In the genomic region with DNA sequence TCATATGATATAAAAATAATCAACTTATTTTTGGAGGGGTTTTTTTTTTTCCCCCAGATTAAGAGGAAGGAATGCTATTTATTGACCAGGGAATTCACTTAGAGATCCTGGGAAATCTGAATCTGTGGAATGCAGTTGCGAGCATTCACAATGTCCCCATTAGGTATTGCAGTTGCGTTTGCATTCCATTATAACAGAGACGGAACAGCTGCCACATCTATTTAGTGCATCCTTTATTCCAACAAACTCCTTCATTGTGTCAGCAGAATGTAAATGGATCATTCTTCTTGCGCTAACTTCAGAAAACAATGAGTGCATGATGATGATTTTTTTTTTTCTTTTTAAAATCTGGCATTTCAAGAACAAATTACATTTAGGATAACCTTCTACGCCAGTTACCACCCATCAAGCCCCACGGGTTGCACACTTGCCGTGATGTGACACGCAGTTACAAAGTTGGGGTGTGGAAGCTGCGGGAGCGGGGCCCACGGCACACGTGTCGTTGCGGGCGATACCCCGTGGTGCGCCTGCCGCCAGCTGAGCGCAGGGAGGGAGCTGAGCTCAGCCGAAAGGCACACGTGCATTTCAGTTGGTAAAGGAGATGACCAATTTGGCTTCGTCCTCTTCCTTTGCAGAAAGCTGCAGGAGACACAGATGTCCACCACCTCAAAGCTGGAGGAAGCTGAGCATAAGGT, we compare ENCODE assay signal across 16 cellular contexts.
DNase-seq lines count a peak whose midpoint lies in the region; ATAC-seq and TF ChIP-seq lines count a peak whose summit lies in the region.
"Had no signal": no experiment of that assay in that cellular context is flagged by ENCODE, and none has a peak within 500 bp of the region (broad histone marks: within the 10 kb centered on the region; RNA-seq: fewer than 3 reads in every experiment).

No MANE protein-coding gene starts in this region.

- H3K36me3 ChIP-seq in HUES6 (ENCODE audit: control insufficient read depth, insufficient read depth, low read length) (peaks cover 62% of the 10 kb centered on the region), sigmoid colon (peaks cover 9 to 69% (median 17%) of the 10 kb centered on the region in 4 donors), left lung (peaks cover 0 to 81% of the 10 kb centered on the region in 2 donors), mammary epithelial cell (ENCODE audit: insufficient read depth, low read length) (peaks cover 2% of the 10 kb centered on the region)

- WGBS in sigmoid colon, 2 donors, result 92 to 95% methylated on average over 22 of the region's 22 CpGs
- WGBS in mammary epithelial cell (ENCODE audit: low coverage, missing lambda C conversion rate), result over 99% methylated on average over 21 of the region's 22 CpGs

- H3K27ac ChIP-seq in HUES6 (ENCODE audit: low read depth, low read length) (0 out of 2 replicates have a peak overlapping the region, but pooled peaks have one; percentile 36), dorsolateral prefrontal cortex (peak overlapping the region in 56 of 59 donors; percentile 1 to 85 (median 70)), sigmoid colon (no peak overlapping the region), left lung (no peak overlapping the region), mammary epithelial cell (ENCODE audit: insufficient read depth, low read depth, low read length) (no peak overlapping the region)

- DNase-seq in dorsolateral prefrontal cortex (peak in 8 of 10 donors; percentile 16 to 67 (median 50)), medulla oblongata (ENCODE audit: extremely low spot score) (peak; percentile 60), sigmoid colon (peak; percentile 53), NCI-H2196 treated with DMSO at 0.1 percent for 48 hours (lab: John Stamatoyannopoulos, UW; ENCODE audit: unreplicated experiment) (no peak), left lung (no peak), mammary epithelial cell (no peak)
- no peak for DNase-seq in activated CD4-positive, CD25-positive, alpha-beta regulatory T cell (lab: John Stamatoyannopoulos, UW)
- DNase-seq: activated gamma-delta T cell treated with Interleukin-2 at 50 U/mL for 16 hours; COR-L47; EL; foreskin fibroblast; nephron progenitor cell; RPMI8226; stimulated activated CD4-positive, alpha-beta T cell treated with anti-CD3 and anti-CD28 coated beads, Interleukin-1b, Interleukin-23, amount 100 ng/mL, for 48 hours had no signal

- dilution Hi-C loops in mammary epithelial cell (cut with HindIII; ENCODE audit: low sequenced_read_pairs), result no loop called here

- H2AFZ ChIP-seq in mammary epithelial cell (ENCODE audit: low read depth, low read length), result no peak overlapping the region

- intact Hi-C loops in dorsolateral prefrontal cortex (cut with DNase I) (loop anchor here in 1 of 2 donors (10.0 kb wide), 2 partner anchors 226 to 296 kb away; partner anchors contain the start of gene CUX1), sigmoid colon (cut with DNase I) (no loop called here), left lung (cut with DNase I) (no loop called here), mammary epithelial cell (cut with micrococcal nuclease) (no loop called here)

- H3K79me2 ChIP-seq in mammary epithelial cell (ENCODE audit: insufficient read depth, low read length), result no peaks in the 10 kb centered on the region

- no TSS peak for BruUV-seq in mammary epithelial cell (replicated peaks; lab: Mats Ljungman, UMichigan)

- CTCF ChIA-PET in mammary epithelial cell (lab: Charles Lee; ENCODE audit: low non-redundant PET), result no interaction called here

- H3K4me2 ChIP-seq in mammary epithelial cell (ENCODE audit: insufficient read depth, low read depth, low read length), result no peak overlapping the region

- TF ChIP-seq EP300 in sigmoid colon (IDR thresholded peaks at IDR 0.05), result no peak

- H3K4me3 ChIP-seq in HUES6 (ENCODE audit: low read depth, low read length) (no peak overlapping the region), dorsolateral prefrontal cortex (peak overlapping the region in 55 of 59 donors; percentile 4 to 62 (median 37)), sigmoid colon (no peak overlapping the region), left lung (no peak overlapping the region), mammary epithelial cell (replicated peaks in 1 of 3; ENCODE audit: insufficient read depth in 1 of 3, low read depth in 2 of 3, low read length in 3 of 3) (no peak overlapping the region)
- H3K4me3 ChIP-seq: lung had no signal

- TF ChIP-seq POLR2A in sigmoid colon (IDR thresholded peaks at IDR 0.05), result no peak

- in situ Hi-C loops in mammary epithelial cell (cut with MboI; ENCODE audit: low sequenced_read_pairs in 2 of 2), result no loop called here

- H3K9me3 ChIP-seq in HUES6 (ENCODE audit: control insufficient read depth, insufficient read depth, low read depth, low read length) (no peaks in the 10 kb centered on the region), sigmoid colon (no peaks in the 10 kb centered on the region), left lung (no peaks in the 10 kb centered on the region), mammary epithelial cell (replicated peaks; ENCODE audit: insufficient read depth, low read length) (no peaks in the 10 kb centered on the region)

- H4K20me1 ChIP-seq in mammary epithelial cell (ENCODE audit: insufficient read depth, low read length), result no peaks in the 10 kb centered on the region

- ATAC-seq in left lung, result no peak

- no peak overlapping the region for H3K9ac ChIP-seq in HUES6 (ENCODE audit: low read length)
- H3K9ac ChIP-seq in mammary epithelial cell (ENCODE audit: insufficient read depth, low read length), result no peak overlapping the region

- no peaks in the 10 kb centered on the region for H3K27me3 ChIP-seq in HUES6 (ENCODE audit: control insufficient read depth, insufficient read depth, low read length)
- no peaks in the 10 kb centered on the region for H3K27me3 ChIP-seq in dorsolateral prefrontal cortex
- H3K27me3 ChIP-seq in sigmoid colon, result no peaks in the 10 kb centered on the region
- no peaks in the 10 kb centered on the region for H3K27me3 ChIP-seq in left lung
- H3K27me3 ChIP-seq in mammary epithelial cell (ENCODE audit: insufficient read depth, low read length), result no peaks in the 10 kb centered on the region

- TF ChIP-seq CTCF in dorsolateral prefrontal cortex (IDR thresholded peaks at IDR 0.05 in 54 of 56, conservative IDR thresholded peaks at IDR 0.05 in 2 of 56; ENCODE audit: low read depth in 1 of 56, partially characterized antibody in 56 of 56) (peak in 2 of 56 donors; percentile 8), sigmoid colon (IDR thresholded peaks at IDR 0.05) (no peak), left lung (IDR thresholded peaks at IDR 0.05) (no peak), mammary epithelial cell (conservative IDR thresholded peaks at IDR 0.05 in 1 of 2, IDR thresholded peaks at IDR 0.05 in 1 of 2; ENCODE audit: extremely low read depth in 1 of 2, insufficient read depth in 1 of 2, low read depth in 1 of 2, low read length in 2 of 2) (no peak)

- H3K4me1 ChIP-seq in HUES6 (ENCODE audit: control insufficient read depth, insufficient read depth, low read length) (peaks cover 10% of the 10 kb centered on the region), sigmoid colon (peaks cover 0 to 4% (median 0%) of the 10 kb centered on the region in 4 donors), left lung (no peaks in the 10 kb centered on the region), mammary epithelial cell (ENCODE audit: insufficient read depth, low read length) (no peaks in the 10 kb centered on the region)

Comparison
In these comparisons a context has a peak if more than half of its experiments do, and no peak if none do; other contexts are left out.
1. H3K27ac ChIP-seq: peak in HUES6 (single experiment) and dorsolateral prefrontal cortex (56 of 59); none in sigmoid colon (0 of 4), left lung (0 of 2) and mammary epithelial cell (single experiment).
2. H3K4me3 ChIP-seq: peak in dorsolateral prefrontal cortex (55 of 59); none in HUES6 (single experiment), sigmoid colon (0 of 4), left lung (0 of 2) and mammary epithelial cell (0 of 3).
3. DNase-seq: peak in dorsolateral prefrontal cortex (8 of 10), medulla oblongata (single experiment) and sigmoid colon (single experiment); none in activated CD4-positive, CD25-positive, alpha-beta regulatory T cell (0 of 4), NCI-H2196 treated with DMSO at 0.1 percent for 48 hours (single experiment), left lung (0 of 2) and mammary epithelial cell (single experiment).